In the genomic region with DNA sequence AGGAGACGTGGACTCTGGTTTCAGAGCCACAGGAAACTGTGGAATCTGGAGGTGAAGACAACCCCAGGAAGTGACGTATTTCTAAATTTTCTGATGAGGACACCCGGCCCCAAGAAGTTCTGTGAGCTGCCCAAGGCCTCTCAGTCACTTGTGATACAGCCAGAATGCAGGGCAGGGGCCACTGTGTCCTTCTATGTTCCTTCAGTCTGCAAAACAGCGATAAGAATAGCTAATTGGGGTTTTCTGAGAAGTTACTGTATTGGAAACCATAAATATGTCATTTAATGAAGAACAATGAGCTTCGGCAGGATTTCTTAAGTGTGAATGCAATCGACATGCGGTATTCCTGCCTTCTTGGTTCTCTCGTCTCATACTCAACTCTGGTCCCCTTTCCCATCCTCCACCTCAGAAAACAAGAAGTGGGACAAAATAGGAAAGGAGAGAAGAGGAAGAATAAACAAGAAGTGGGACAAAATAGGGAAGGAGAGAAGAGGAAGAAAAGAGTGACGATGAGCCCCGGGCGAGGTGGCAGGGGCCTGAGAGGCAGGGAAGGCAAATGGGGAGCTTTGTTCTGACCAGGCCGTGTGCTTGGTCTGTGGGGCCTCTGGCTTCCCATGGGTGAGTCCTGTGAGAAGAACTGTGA, we compare ENCODE assay signal across 13 cellular contexts.
DNase-seq lines count a peak whose midpoint lies in the region; ATAC-seq lines count a peak whose summit lies in the region.
"Had no signal": no experiment of that assay in that cellular context is flagged by ENCODE, and none has a peak within 500 bp of the region (broad histone marks: within the 10 kb centered on the region; RNA-seq: fewer than 3 reads in every experiment).

No MANE protein-coding gene starts in this region.

- no peak overlapping the region for H2BK5ac ChIP-seq in mesendoderm (ENCODE audit: low read length)

- WGBS in mesendoderm (ENCODE audit: extremely low coverage, insufficient coverage, low lambda C conversion rate): no CpG with 5 or more reads among the region's 12 CpGs

- CTCF ChIA-PET in activated CD4-positive, alpha-beta memory T cell treated with anti-CD3 and anti-CD28 coated beads, Interleukin-2, amount 10 ng/mL, durations not matched to agents 7 days and 5 days (lab: Charles Lee): no interaction called here

- H3K9me3 Mint-ChIP-seq in stimulated activated naive CD8-positive, alpha-beta T cell treated with anti-CD3 and anti-CD28 coated beads, Interleukin-15, Interleukin-2, amounts not matched to agents 100 ng/mL and 50 ng/mL, for 24 hours: peaks cover 4% of the 10 kb centered on the region
- no peaks in the 10 kb centered on the region for H3K9me3 Mint-ChIP-seq in activated CD4-positive, alpha-beta memory T cell treated with anti-CD3 and anti-CD28 coated beads, Interleukin-2, amount 10 ng/mL, durations not matched to agents 7 days and 5 days

- no peaks in the 10 kb centered on the region for H3K79me2 ChIP-seq in mesendoderm (ENCODE audit: control insufficient read depth, insufficient read depth, low read length)

- POLR2A ChIA-PET in activated CD4-positive, alpha-beta memory T cell treated with anti-CD3 and anti-CD28 coated beads, Interleukin-2, amount 10 ng/mL, durations not matched to agents 7 days and 5 days (lab: Charles Lee): no interaction called here

- H3K36me3 ChIP-seq in mesendoderm (ENCODE audit: control insufficient read depth, insufficient read depth, low read length): no peaks in the 10 kb centered on the region
- H3K36me3 ChIP-seq: WERI-Rb-1 had no signal

- peak overlapping the region; percentile 67 for H3K27ac Mint-ChIP-seq in stimulated activated naive CD8-positive, alpha-beta T cell treated with anti-CD3 and anti-CD28 coated beads, Interleukin-15, Interleukin-2, amounts not matched to agents 100 ng/mL and 50 ng/mL, for 24 hours
- no peak overlapping the region for H3K27ac Mint-ChIP-seq in activated CD4-positive, alpha-beta memory T cell treated with anti-CD3 and anti-CD28 coated beads, Interleukin-2, amount 10 ng/mL, durations not matched to agents 7 days and 5 days
- H3K27ac Mint-ChIP-seq: activated naive CD4-positive, alpha-beta T cell treated with anti-CD3 and anti-CD28 coated beads, Interleukin-2, amount 50 U/mL, for 72 hours had no signal

- H3K4me1 ChIP-seq in mesendoderm (ENCODE audit: control insufficient read depth, low read depth, low read length): no peaks in the 10 kb centered on the region

- no peak overlapping the region for H3K56ac ChIP-seq in mesendoderm (ENCODE audit: low read length)

- H4K8ac ChIP-seq in mesendoderm (ENCODE audit: low read depth, low read length): no peak overlapping the region

- no peak overlapping the region for H3K9ac ChIP-seq in mesendoderm (ENCODE audit: low read length)

- H3K4me3 ChIP-seq in mesendoderm (ENCODE audit: low read length): no peak overlapping the region

- no peak overlapping the region for H3K4me2 ChIP-seq in mesendoderm (ENCODE audit: low read length)

- no peak overlapping the region for H3K27ac ChIP-seq in mesendoderm (ENCODE audit: low read depth, low read length)
- H3K27ac ChIP-seq: WERI-Rb-1 had no signal

- no peaks in the 10 kb centered on the region for H3K27me3 ChIP-seq in mesendoderm (ENCODE audit: insufficient read depth, low read length, poor library complexity)

- DNase-seq in stimulated activated naive CD8-positive, alpha-beta T cell treated with anti-CD3 and anti-CD28 coated beads, Interleukin-15, Interleukin-2, amounts not matched to agents 100 U/mL and 50 U/mL, for 24 hours: no peak
- DNase-seq in globus pallidus (ENCODE audit: low spot score) (peak; percentile 57), mesendoderm (no peak), NCI-H2196 (lab: John Stamatoyannopoulos, UW; ENCODE audit: unreplicated experiment) (no peak)
- DNase-seq in activated CD4-positive, alpha-beta memory T cell treated with anti-CD3 and anti-CD28 coated beads, Interleukin-2, amount 10 ng/mL, durations not matched to agents 7 days and 5 days: no peak
- DNase-seq: activated CD8-positive, alpha-beta memory T cell treated with anti-CD3 and anti-CD28 coated beads, Interleukin-2, amount 50 U/mL, for 48 hours; effector CD8-positive, alpha-beta T cell; stimulated activated CD8-positive, alpha-beta memory T cell treated with anti-CD3 and anti-CD28 coated beads, Interleukin-4, amount 100 ng/mL, for 48 hours; WERI-Rb-1 had no signal

- no peak overlapping the region for H3K4me3 Mint-ChIP-seq in stimulated activated naive CD8-positive, alpha-beta T cell treated with anti-CD3 and anti-CD28 coated beads, Interleukin-15, Interleukin-2, amounts not matched to agents 100 ng/mL and 50 ng/mL, for 24 hours
- no peak overlapping the region for H3K4me3 Mint-ChIP-seq in activated CD4-positive, alpha-beta memory T cell treated with anti-CD3 and anti-CD28 coated beads, Interleukin-2, amount 10 ng/mL, durations not matched to agents 7 days and 5 days

- peak overlapping the region; percentile 42 for H3K4ac ChIP-seq in mesendoderm (ENCODE audit: low read depth, low read length)

- no peak for ATAC-seq in stimulated activated naive CD8-positive, alpha-beta T cell treated with anti-CD3 and anti-CD28 coated beads, Interleukin-15, Interleukin-2, amounts not matched to agents 100 U/mL and 50 U/mL, for 24 hours
- no peak for ATAC-seq in GM18511 (IDR thresholded peaks at IDR 0.05; ENCODE audit: unreplicated experiment)
- no peak for ATAC-seq in HG02759 (IDR thresholded peaks at IDR 0.05; ENCODE audit: unreplicated experiment)
- ATAC-seq: activated naive CD4-positive, alpha-beta T cell treated with anti-CD3 and anti-CD28 coated beads, Interleukin-2, amount 50 U/mL, for 72 hours had no signal

- H3K23ac ChIP-seq in mesendoderm (ENCODE audit: low read length): no peak overlapping the region

- peaks cover 15% of the 10 kb centered on the region for H3K36me3 Mint-ChIP-seq in stimulated activated naive CD8-positive, alpha-beta T cell treated with anti-CD3 and anti-CD28 coated beads, Interleukin-15, Interleukin-2, amounts not matched to agents 100 ng/mL and 50 ng/mL, for 24 hours (ENCODE audit: low read depth)
- H3K36me3 Mint-ChIP-seq in activated CD4-positive, alpha-beta memory T cell treated with anti-CD3 and anti-CD28 coated beads, Interleukin-2, amount 10 ng/mL, durations not matched to agents 7 days and 5 days (ENCODE audit: low read depth): no peaks in the 10 kb centered on the region

- no peak overlapping the region for H2AK5ac ChIP-seq in mesendoderm (ENCODE audit: low read length)

- no peak overlapping the region for H3K18ac ChIP-seq in mesendoderm (ENCODE audit: low read length)

- no peaks in the 10 kb centered on the region for H3K79me1 ChIP-seq in mesendoderm (ENCODE audit: low read length)

- H2BK120ac ChIP-seq in mesendoderm (ENCODE audit: low read depth, low read length): no peak overlapping the region

- H3K27me3 Mint-ChIP-seq in stimulated activated naive CD8-positive, alpha-beta T cell treated with anti-CD3 and anti-CD28 coated beads, Interleukin-15, Interleukin-2, amounts not matched to agents 100 ng/mL and 50 ng/mL, for 24 hours: peaks cover 3% of the 10 kb centered on the region
- H3K27me3 Mint-ChIP-seq in activated CD4-positive, alpha-beta memory T cell treated with anti-CD3 and anti-CD28 coated beads, Interleukin-2, amount 10 ng/mL, durations not matched to agents 7 days and 5 days: no peaks in the 10 kb centered on the region

- H4K5ac ChIP-seq in mesendoderm (ENCODE audit: low read length): no peak overlapping the region

- peaks cover 20% of the 10 kb centered on the region for H3K4me1 Mint-ChIP-seq in stimulated activated naive CD8-positive, alpha-beta T cell treated with anti-CD3 and anti-CD28 coated beads, Interleukin-15, Interleukin-2, amounts not matched to agents 100 ng/mL and 50 ng/mL, for 24 hours (ENCODE audit: low read depth)
- H3K4me1 Mint-ChIP-seq in activated CD4-positive, alpha-beta memory T cell treated with anti-CD3 and anti-CD28 coated beads, Interleukin-2, amount 10 ng/mL, durations not matched to agents 7 days and 5 days: no peaks in the 10 kb centered on the region

- no peak overlapping the region for H2BK15ac ChIP-seq in mesendoderm (replicated peaks; ENCODE audit: low read depth)
